In the genomic region with DNA sequence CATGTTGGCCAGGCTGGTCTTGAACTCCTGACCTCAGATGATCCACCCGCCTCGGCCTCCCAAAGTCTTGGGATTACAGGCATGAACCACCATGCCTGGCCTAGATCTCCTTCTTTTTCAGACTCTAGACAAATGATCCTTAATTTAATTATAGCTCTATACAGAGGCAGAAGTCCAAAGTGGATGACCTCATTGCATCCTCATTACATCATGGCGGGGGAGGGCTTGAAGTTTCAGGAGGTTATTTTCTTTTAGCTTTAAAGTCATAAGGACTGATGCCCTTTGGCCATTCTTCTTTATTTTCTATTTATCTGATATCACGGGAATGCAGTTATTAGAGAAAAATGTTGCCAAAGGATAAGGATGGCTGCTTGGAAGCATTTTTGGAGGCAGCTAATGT, we compare ENCODE assay signal across 1 cellular context.
A peak's percentile ranks its signal among the peaks of the same experiment; 100 is the strongest.
TF ChIP-seq lines count a peak whose summit lies in the region.

No MANE protein-coding gene starts in this region.

TF ChIP-seq in HEK293, 187 proteins besides CTCF, POLR2A, EP300 and RAD21 (continued from another document):
- TF ChIP-seq, protein P1, sequence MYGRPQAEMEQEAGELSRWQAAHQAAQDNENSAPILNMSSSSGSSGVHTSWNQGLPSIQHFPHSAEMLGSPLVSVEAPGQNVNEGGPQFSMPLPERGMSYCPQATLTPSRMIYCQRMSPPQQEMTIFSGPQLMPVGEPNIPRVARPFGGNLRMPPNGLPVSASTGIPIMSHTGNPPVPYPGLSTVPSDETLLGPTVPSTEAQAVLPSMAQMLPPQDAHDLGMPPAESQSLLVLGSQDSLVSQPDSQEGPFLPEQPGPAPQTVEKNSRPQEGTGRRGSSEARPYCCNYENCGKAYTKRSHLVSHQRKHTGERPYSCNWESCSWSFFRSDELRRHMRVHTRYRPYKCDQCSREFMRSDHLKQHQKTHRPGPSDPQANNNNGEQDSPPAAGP (tag by site-specific recombination; IDR thresholded peaks at IDR 0.05): no peak
- no peak for TF ChIP-seq ZNF624 (tag by site-specific recombination; IDR thresholded peaks at IDR 0.05)
- TF ChIP-seq, protein P2, sequence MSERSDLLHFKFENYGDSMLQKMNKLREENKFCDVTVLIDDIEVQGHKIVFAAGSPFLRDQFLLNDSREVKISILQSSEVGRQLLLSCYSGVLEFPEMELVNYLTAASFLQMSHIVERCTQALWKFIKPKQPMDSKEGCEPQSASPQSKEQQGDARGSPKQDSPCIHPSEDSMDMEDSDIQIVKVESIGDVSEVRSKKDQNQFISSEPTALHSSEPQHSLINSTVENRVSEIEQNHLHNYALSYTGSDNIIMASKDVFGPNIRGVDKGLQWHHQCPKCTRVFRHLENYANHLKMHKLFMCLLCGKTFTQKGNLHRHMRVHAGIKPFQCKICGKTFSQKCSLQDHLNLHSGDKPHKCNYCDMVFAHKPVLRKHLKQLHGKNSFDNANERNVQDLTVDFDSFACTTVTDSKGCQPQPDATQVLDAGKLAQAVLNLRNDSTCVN (tag by site-specific recombination; optimal IDR thresholded peaks at IDR 0.05): no peak
- TF ChIP-seq KLF16 (tag by site-specific recombination; IDR thresholded peaks at IDR 0.05): no peak
- TF ChIP-seq, protein P3, sequence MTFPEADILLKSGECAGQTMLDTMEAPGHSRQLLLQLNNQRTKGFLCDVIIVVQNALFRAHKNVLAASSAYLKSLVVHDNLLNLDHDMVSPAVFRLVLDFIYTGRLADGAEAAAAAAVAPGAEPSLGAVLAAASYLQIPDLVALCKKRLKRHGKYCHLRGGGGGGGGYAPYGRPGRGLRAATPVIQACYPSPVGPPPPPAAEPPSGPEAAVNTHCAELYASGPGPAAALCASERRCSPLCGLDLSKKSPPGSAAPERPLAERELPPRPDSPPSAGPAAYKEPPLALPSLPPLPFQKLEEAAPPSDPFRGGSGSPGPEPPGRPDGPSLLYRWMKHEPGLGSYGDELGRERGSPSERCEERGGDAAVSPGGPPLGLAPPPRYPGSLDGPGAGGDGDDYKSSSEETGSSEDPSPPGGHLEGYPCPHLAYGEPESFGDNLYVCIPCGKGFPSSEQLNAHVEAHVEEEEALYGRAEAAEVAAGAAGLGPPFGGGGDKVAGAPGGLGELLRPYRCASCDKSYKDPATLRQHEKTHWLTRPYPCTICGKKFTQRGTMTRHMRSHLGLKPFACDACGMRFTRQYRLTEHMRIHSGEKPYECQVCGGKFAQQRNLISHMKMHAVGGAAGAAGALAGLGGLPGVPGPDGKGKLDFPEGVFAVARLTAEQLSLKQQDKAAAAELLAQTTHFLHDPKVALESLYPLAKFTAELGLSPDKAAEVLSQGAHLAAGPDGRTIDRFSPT (tag by site-specific recombination; IDR thresholded peaks at IDR 0.05): peak; percentile 34; the same call in 1 of the 2 replicates
- TF ChIP-seq, protein P4, sequence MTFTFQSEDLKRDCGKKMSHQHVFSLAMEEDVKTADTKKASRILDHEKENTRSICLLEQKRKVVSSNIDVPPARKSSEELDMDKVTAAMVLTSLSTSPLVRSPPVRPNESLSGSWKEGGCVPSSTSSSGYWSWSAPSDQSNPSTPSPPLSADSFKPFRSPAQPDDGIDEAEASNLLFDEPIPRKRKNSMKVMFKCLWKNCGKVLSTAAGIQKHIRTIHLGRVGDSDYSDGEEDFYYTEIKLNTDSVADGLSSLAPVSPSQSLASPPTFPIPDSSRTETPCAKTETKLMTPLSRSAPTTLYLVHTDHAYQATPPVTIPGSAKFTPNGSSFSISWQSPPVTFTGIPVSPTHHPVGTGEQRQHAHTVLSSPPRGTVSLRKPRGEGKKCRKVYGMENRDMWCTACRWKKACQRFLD (tag by site-specific recombination; IDR thresholded peaks at IDR 0.05): no peak
- TF ChIP-seq, protein P5, sequence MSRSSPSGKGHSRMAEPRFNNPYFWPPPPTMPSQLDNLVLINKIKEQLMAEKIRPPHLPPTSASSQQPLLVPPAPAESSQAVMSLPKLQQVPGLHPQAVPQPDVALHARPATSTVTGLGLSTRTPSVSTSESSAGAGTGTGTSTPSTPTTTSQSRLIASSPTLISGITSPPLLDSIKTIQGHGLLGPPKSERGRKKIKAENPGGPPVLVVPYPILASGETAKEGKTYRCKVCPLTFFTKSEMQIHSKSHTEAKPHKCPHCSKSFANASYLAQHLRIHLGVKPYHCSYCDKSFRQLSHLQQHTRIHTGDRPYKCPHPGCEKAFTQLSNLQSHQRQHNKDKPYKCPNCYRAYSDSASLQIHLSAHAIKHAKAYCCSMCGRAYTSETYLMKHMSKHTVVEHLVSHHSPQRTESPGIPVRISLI (tag by site-specific recombination; IDR thresholded peaks at IDR 0.05): no peak
- TF ChIP-seq, protein P6, sequence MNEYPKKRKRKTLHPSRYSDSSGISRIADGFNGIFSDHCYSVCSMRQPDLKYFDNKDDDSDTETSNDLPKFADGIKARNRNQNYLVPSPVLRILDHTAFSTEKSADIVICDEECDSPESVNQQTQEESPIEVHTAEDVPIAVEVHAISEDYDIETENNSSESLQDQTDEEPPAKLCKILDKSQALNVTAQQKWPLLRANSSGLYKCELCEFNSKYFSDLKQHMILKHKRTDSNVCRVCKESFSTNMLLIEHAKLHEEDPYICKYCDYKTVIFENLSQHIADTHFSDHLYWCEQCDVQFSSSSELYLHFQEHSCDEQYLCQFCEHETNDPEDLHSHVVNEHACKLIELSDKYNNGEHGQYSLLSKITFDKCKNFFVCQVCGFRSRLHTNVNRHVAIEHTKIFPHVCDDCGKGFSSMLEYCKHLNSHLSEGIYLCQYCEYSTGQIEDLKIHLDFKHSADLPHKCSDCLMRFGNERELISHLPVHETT (tag by site-specific recombination; IDR thresholded peaks at IDR 0.05): no peak
- no peak for TF ChIP-seq KLF8 (tag by site-specific recombination; IDR thresholded peaks at IDR 0.05)
- TF ChIP-seq, protein P7, sequence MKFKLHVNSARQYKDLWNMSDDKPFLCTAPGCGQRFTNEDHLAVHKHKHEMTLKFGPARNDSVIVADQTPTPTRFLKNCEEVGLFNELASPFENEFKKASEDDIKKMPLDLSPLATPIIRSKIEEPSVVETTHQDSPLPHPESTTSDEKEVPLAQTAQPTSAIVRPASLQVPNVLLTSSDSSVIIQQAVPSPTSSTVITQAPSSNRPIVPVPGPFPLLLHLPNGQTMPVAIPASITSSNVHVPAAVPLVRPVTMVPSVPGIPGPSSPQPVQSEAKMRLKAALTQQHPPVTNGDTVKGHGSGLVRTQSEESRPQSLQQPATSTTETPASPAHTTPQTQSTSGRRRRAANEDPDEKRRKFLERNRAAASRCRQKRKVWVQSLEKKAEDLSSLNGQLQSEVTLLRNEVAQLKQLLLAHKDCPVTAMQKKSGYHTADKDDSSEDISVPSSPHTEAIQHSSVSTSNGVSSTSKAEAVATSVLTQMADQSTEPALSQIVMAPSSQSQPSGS (tag by site-specific recombination; IDR thresholded peaks at IDR 0.05; ENCODE audit: low read depth): peak; percentile 87
- 0 out of 2 replicates have a peak, but pooled peaks have one; percentile 59 for TF ChIP-seq ZFP37 (tag by site-specific recombination; IDR thresholded peaks at IDR 0.05)
- TF ChIP-seq ZFP41 (tag by site-specific recombination; IDR thresholded peaks at IDR 0.05; ENCODE audit: borderline replicate concordance): no peak
- no peak for TF ChIP-seq WT1 (tag by site-specific recombination; IDR thresholded peaks at IDR 0.05)
- no peak for TF ChIP-seq KLF10 (tag by site-specific recombination; IDR thresholded peaks at IDR 0.05)
